In the genomic region with DNA sequence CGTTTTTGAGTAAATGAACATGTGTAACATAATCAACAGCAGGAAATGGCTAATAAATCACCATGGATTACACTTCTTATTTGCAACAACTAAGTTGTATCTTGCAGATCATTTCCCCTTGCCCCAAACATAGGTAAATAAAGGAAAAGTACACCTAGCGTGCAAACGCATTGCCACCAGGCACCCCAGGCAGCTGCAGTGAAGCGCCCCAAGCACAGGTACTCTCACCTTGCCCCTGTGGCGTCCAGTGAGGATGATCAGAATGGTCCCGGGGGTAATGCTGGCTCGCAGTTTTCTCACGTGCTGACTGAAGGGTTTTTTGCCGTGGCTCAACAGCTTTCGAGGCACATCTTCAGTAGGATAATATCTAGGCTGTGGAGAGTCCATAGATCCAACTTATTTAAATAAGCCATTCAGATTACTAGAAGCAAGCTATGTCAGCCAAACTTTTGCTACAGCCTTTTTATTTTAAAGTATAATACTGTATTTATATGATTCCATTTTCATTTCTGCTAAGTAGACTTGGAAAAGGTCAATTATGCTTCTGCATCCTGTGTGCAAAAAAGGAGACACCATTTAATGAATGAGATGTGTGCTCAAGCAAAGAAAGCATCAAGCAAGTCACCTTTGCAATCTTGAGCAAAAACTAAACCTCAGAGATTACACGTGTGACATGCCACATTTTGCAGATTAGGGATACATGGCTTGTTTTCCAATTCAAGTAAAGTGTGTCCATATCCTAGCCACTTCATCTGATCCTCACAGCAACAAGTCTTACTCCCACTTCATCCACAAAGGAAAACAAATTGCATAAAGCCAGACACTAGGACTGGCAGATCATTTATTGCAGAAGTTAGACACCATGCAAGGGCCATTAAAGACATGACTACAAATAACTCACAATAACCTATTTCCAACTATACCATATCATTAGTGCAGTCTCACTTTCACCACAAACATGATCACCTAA, we compare ENCODE assay signal across 13 cellular contexts. TPM values are rescaled to one million over a fixed set of nuclear protein-coding genes. Genes with fewer than 3 reads are reported as not detected.
DNase-seq lines count a peak whose midpoint lies in the region; ATAC-seq, FAIRE-seq and TF ChIP-seq lines count a peak whose summit lies in the region.
"Had no signal": no experiment of that assay in that cellular context is flagged by ENCODE, and none has a peak within 500 bp of the region (broad histone marks: within the 10 kb centered on the region; RNA-seq: fewer than 3 reads in every experiment).

No MANE protein-coding gene starts in this region.

- H3K27ac ChIP-seq in RWPE1 (peak overlapping the region; percentile 35; the same call in 1 of the 2 replicates), pancreas (no peak overlapping the region)
- H3K27ac ChIP-seq: lower lobe of right lung had no signal

- H3K9me3 Mint-ChIP-seq in activated T-cell treated with anti-CD3 and anti-CD28 coated beads, Interleukin-2, amount 50 U/mL, for 24 hours, result no peaks in the 10 kb centered on the region
- H3K9me3 Mint-ChIP-seq in endothelial cell (ENCODE audit: unreplicated experiment), result no peaks in the 10 kb centered on the region

- 73 to 87% methylated on average over 11 of the region's 11 CpGs for WGBS in pancreas, 2 donors

- H3K4me1 Mint-ChIP-seq in activated T-cell treated with anti-CD3 and anti-CD28 coated beads, Interleukin-2, amount 50 U/mL, for 24 hours (ENCODE audit: low read depth), result peaks cover 46% of the 10 kb centered on the region
- peaks cover 14% of the 10 kb centered on the region for H3K4me1 Mint-ChIP-seq in endothelial cell (ENCODE audit: unreplicated experiment)

- no peak for TF ChIP-seq CTCF in RWPE1 (conservative IDR thresholded peaks at IDR 0.05; ENCODE audit: low read depth)
- TF ChIP-seq CTCF in endothelial cell (IDR thresholded peaks at IDR 0.05; ENCODE audit: unreplicated experiment), result no peak
- TF ChIP-seq CTCF in GM10266 (IDR thresholded peaks at IDR 0.05; ENCODE audit: control insufficient read depth, insufficient read depth, low read depth, missing control alignments), result no peak
- no peak for TF ChIP-seq CTCF in pancreas (IDR thresholded peaks at IDR 0.05)

- peak overlapping the region; percentile 100 for H3K4me3 Mint-ChIP-seq in activated T-cell treated with anti-CD3 and anti-CD28 coated beads, Interleukin-2, amount 50 U/mL, for 24 hours
- H3K4me3 Mint-ChIP-seq in endothelial cell (ENCODE audit: unreplicated experiment), result peak overlapping the region; percentile 100

- peak overlapping the region; percentile 97 for H3K9ac ChIP-seq in skeletal muscle satellite cell (ENCODE audit: low read depth, low read length)

- ATAC-seq in pancreas, result no peak
- ATAC-seq: HCT116, lower lobe of right lung had no signal

- H3K4me1 ChIP-seq in skeletal muscle satellite cell (ENCODE audit: control insufficient read depth, insufficient read depth, low read length) (peaks cover 17% of the 10 kb centered on the region), pancreas (peaks cover 0 to 12% (median 10%) of the 10 kb centered on the region in 3 donors)

- no peaks in the 10 kb centered on the region for H3K27me3 Mint-ChIP-seq in activated T-cell treated with anti-CD3 and anti-CD28 coated beads, Interleukin-2, amount 50 U/mL, for 24 hours
- H3K27me3 Mint-ChIP-seq in endothelial cell (ENCODE audit: unreplicated experiment), result no peaks in the 10 kb centered on the region

- H3K4me3 ChIP-seq in skeletal muscle satellite cell (ENCODE audit: low read length) (peak overlapping the region; percentile 87), pancreas (peak overlapping the region in 1 of 4 donors; percentile 81)
- H3K4me3 ChIP-seq: lower lobe of right lung had no signal

- intact Hi-C loops in pancreas (cut with DNase I), result no loop called here

- CTCF ChIA-PET in RWPE1 (lab: Yijun Ruan, JAX), result no interaction called here
- CTCF ChIA-PET in HEK293T (lab: Yijun Ruan, JAX), result no interaction called here

- peak overlapping the region; percentile 86 for H3K4me2 ChIP-seq in skeletal muscle satellite cell (ENCODE audit: low read length)

- H3K36me3 ChIP-seq in skeletal muscle satellite cell (ENCODE audit: insufficient read depth, low read length) (peaks cover 47% of the 10 kb centered on the region), pancreas (peaks cover 13 to 39% (median 24%) of the 10 kb centered on the region in 3 donors)

- H3K27ac Mint-ChIP-seq in activated T-cell treated with anti-CD3 and anti-CD28 coated beads, Interleukin-2, amount 50 U/mL, for 24 hours, result peak overlapping the region; percentile 100
- peak overlapping the region; percentile 67 for H3K27ac Mint-ChIP-seq in endothelial cell (ENCODE audit: unreplicated experiment)

- H3K9me3 ChIP-seq in skeletal muscle satellite cell (replicated peaks; ENCODE audit: low read length) (no peaks in the 10 kb centered on the region), pancreas (no peaks in the 10 kb centered on the region)
- H3K9me3 ChIP-seq: lower lobe of right lung had no signal

- H3K36me3 Mint-ChIP-seq in activated T-cell treated with anti-CD3 and anti-CD28 coated beads, Interleukin-2, amount 50 U/mL, for 24 hours (ENCODE audit: low read depth), result peaks cover 61% of the 10 kb centered on the region
- peaks cover 24% of the 10 kb centered on the region for H3K36me3 Mint-ChIP-seq in endothelial cell (ENCODE audit: low read depth, unreplicated experiment)

- DNase-seq in activated T-cell treated with anti-CD3 and anti-CD28 coated beads, Interleukin-2, amount 50 U/mL, for 24 hours, result no peak
- DNase-seq in activated T-cell treated with anti-CD3 and anti-CD28 coated beads for 4 hours (no peak), RWPE1 (ENCODE audit: low spot score) (no peak), endothelial cell (ENCODE audit: low spot score) (no peak), GM10266 (ENCODE audit: extremely low spot score) (no peak), pancreas (no peak), HEK293T (ENCODE audit: extremely low spot score) (no peak)
- DNase-seq: AML-193; lower lobe of right lung; NCI-H774; stimulated activated CD4-positive, alpha-beta T cell treated with anti-CD3 and anti-CD28 coated beads, Interleukin-1b, Interleukin-23, amount 100 ng/mL, for 48 hours had no signal

- no peak for FAIRE-seq in pancreas (lab: Jason Lieb, UNC)

- H3K27me3 ChIP-seq in skeletal muscle satellite cell (ENCODE audit: control insufficient read depth, insufficient read depth, low read length) (no peaks in the 10 kb centered on the region), pancreas (no peaks in the 10 kb centered on the region)

- POLR2A ChIA-PET in RWPE1 (lab: Yijun Ruan, JAX; ENCODE audit: low non-redundant PET) (no interaction called here), HEK293T (lab: Yijun Ruan, JAX) (interaction anchor here (1.2 kb wide), 1 partner anchor 207 kb away, joined by 3 read pairs; no protein-coding TSS in a partner anchor)

TF ChIP-seq in HEK293T, 16 proteins besides CTCF, POLR2A, EP300 and RAD21:
- TF ChIP-seq ZNF384 (IDR thresholded peaks at IDR 0.05) (no peak), FOXA1 (IDR thresholded peaks at IDR 0.05) (no peak), NFRKB (IDR thresholded peaks at IDR 0.05) (no peak), SP1 (IDR thresholded peaks at IDR 0.05) (no peak), CTBP1 (IDR thresholded peaks at IDR 0.05; ENCODE audit: borderline replicate concordance) (no peak), TARDBP (IDR thresholded peaks at IDR 0.05) (no peak), PKNOX1 (IDR thresholded peaks at IDR 0.05) (no peak), BHLHE40 (IDR thresholded peaks at IDR 0.05; ENCODE audit: borderline replicate concordance) (no peak), ELF4 (IDR thresholded peaks at IDR 0.05) (no peak), ARNT (IDR thresholded peaks at IDR 0.05) (no peak), FOXM1 (IDR thresholded peaks at IDR 0.05; ENCODE audit: borderline replicate concordance) (no peak), SUZ12 (IDR thresholded peaks at IDR 0.05) (no peak), FOXK2 (IDR thresholded peaks at IDR 0.05) (no peak), LEF1 (IDR thresholded peaks at IDR 0.05; ENCODE audit: borderline replicate concordance) (no peak), L3MBTL2 (conservative IDR thresholded peaks at IDR 0.05) (no peak), HDGF (IDR thresholded peaks at IDR 0.05; ENCODE audit: borderline replicate concordance) (no peak)

RNA-seq across cellular contexts. Expression of gene RPL6, which starts 2.6 kb away (rescaled TPM):
- 1,436 TPM for total RNA-seq in endothelial cell (ENCODE audit: unreplicated experiment)
- 1,565 and 1,771 TPM in 2 replicates for total RNA-seq in skeletal muscle satellite cell (2012; rRNA removed)
- total RNA-seq in pancreas, result 1,000 to 10,000 TPM in 3 of 6 donors, 100 to 1,000 TPM in 3; 590 to 1,140 (median 969) TPM
- 1,000 to 10,000 TPM; 1,305 to 1,871 TPM for polyA plus RNA-seq in pancreas

RNA-seq across cellular contexts. Expression of gene PTPN11, which starts 11.9 kb away (rescaled TPM):
- total RNA-seq in endothelial cell (ENCODE audit: unreplicated experiment), result 97.8 TPM
- 81.0 and 112 TPM in 2 replicates for total RNA-seq in skeletal muscle satellite cell (2012; rRNA removed)
- total RNA-seq in pancreas, result 10 to 100 TPM; 25.5 to 51.1 (median 38.7) TPM
- polyA plus RNA-seq in pancreas, result 10 to 100 TPM; 12.4 to 17.0 TPM

RNA-seq across cellular contexts. Expression of gene HECTD4, which starts 24.6 kb away (rescaled TPM):
- total RNA-seq in endothelial cell (ENCODE audit: unreplicated experiment), result 47.9 TPM
- total RNA-seq in skeletal muscle satellite cell (2012; rRNA removed), result 14.6 and 17.7 TPM in 2 replicates
- 10 to 100 TPM; 17.9 to 36.1 (median 23.7) TPM for total RNA-seq in pancreas
- 10 to 100 TPM; 37.2 to 38.4 TPM for polyA plus RNA-seq in pancreas
